ENCODE assay signal across 15 cellular contexts in genomic region chr10:24255115-24255895, GRCh38. TPM values are rescaled to one million over a fixed set of nuclear protein-coding genes. Genes with fewer than 3 reads are reported as not detected.
DNase-seq lines count a peak whose midpoint lies in the region; ATAC-seq, FAIRE-seq and TF ChIP-seq lines count a peak whose summit lies in the region.
"Had no signal": no experiment of that assay in that cellular context is flagged by ENCODE, and none has a peak within 500 bp of the region (broad histone marks: within the 10 kb centered on the region; RNA-seq: fewer than 3 reads in every experiment).

No MANE protein-coding gene starts in this region.

- ATAC-seq in HG03521 (IDR thresholded peaks at IDR 0.05; ENCODE audit: unreplicated experiment) = no peak
- ATAC-seq: gastroesophageal sphincter had no signal

- H3K9me3 ChIP-seq in HUES6 (ENCODE audit: control insufficient read depth, insufficient read depth, low read depth, low read length) = no peaks in the 10 kb centered on the region
- no peaks in the 10 kb centered on the region for H3K9me3 ChIP-seq in astrocyte (ENCODE audit: insufficient read depth, low read depth, low read length)
- H3K9me3 ChIP-seq in subcutaneous abdominal adipose tissue (ENCODE audit: control insufficient read depth in 5 of 5, low read length in 5 of 5) = no peaks in the 10 kb centered on the region
- H3K9me3 ChIP-seq: gastroesophageal sphincter had no signal

- H3K36me3 Mint-ChIP-seq in astrocyte (ENCODE audit: low read depth, unreplicated experiment) = peaks cover 3% of the 10 kb centered on the region

- no peak overlapping the region for H2AFZ ChIP-seq in astrocyte (ENCODE audit: low read depth, low read length)

- H4K20me1 ChIP-seq in astrocyte (ENCODE audit: insufficient read depth, low read length) = no peaks in the 10 kb centered on the region

- no peaks in the 10 kb centered on the region for H3K27me3 Mint-ChIP-seq in astrocyte (ENCODE audit: low read depth, unreplicated experiment)
- H3K27me3 Mint-ChIP-seq: activated CD4-positive, alpha-beta T cell treated with anti-CD3 and anti-CD28 coated beads, Interleukin-2, amount 10 ng/mL, durations not matched to agents 7 days and 5 days had no signal

- peaks cover 33% of the 10 kb centered on the region for H3K79me2 ChIP-seq in astrocyte (ENCODE audit: insufficient read depth, low read length)

- no peak for FAIRE-seq in astrocyte (lab: Jason Lieb, UNC)

- H3K4me3 Mint-ChIP-seq in astrocyte (ENCODE audit: unreplicated experiment) = peak overlapping the region; percentile 71
- H3K4me3 Mint-ChIP-seq: activated CD4-positive, alpha-beta T cell treated with anti-CD3 and anti-CD28 coated beads, Interleukin-2, amount 10 ng/mL, durations not matched to agents 7 days and 5 days had no signal

- H3K4me2 ChIP-seq in astrocyte (ENCODE audit: low read length) = peak overlapping the region; percentile 79

- no peaks in the 10 kb centered on the region for H3K36me3 ChIP-seq in HUES6 (ENCODE audit: control insufficient read depth, insufficient read depth, low read length)
- no peaks in the 10 kb centered on the region for H3K36me3 ChIP-seq in astrocyte (ENCODE audit: insufficient read depth, low read length)
- H3K36me3 ChIP-seq in subcutaneous abdominal adipose tissue (ENCODE audit: control insufficient read depth in 5 of 5, insufficient read depth in 5 of 5, low read length in 5 of 5) = peaks cover 0 to 4% (median 0%) of the 10 kb centered on the region in 5 donors
- H3K36me3 ChIP-seq: gastroesophageal sphincter had no signal

- DNase-seq in astrocyte (ENCODE audit: low read depth) (peak; percentile 61), islet precursor cell (peak; percentile 88), SHP77 (lab: John Stamatoyannopoulos, UW) (no peak)
- no peak for DNase-seq in activated CD4-positive, CD25-positive, alpha-beta regulatory T cell (lab: John Stamatoyannopoulos, UW)
- DNase-seq: activated CD4-positive, alpha-beta T cell treated with anti-CD3 and anti-CD28 coated beads, Interleukin-2, amount 10 ng/mL, durations not matched to agents 7 days and 5 days; activated naive CD4-positive, alpha-beta T cell; COR-L47; NCI-H1092; NCI-H524 treated with DMSO at 0.1 percent for 48 hours had no signal

- H3K4me1 ChIP-seq in HUES6 (ENCODE audit: control insufficient read depth, insufficient read depth, low read length) = peaks cover 54% of the 10 kb centered on the region
- peaks cover 26% of the 10 kb centered on the region for H3K4me1 ChIP-seq in astrocyte (ENCODE audit: insufficient read depth, low read length)
- H3K4me1 ChIP-seq in subcutaneous abdominal adipose tissue (ENCODE audit: control insufficient read depth in 5 of 5, insufficient read depth in 5 of 5, low read length in 5 of 5) = peaks cover 3 to 67% (median 18%) of the 10 kb centered on the region in 5 donors

- no peak for TF ChIP-seq CTCF in astrocyte (IDR thresholded peaks at IDR 0.05; ENCODE audit: insufficient read depth, low read depth, low read length)

- H3K9me3 Mint-ChIP-seq in astrocyte (ENCODE audit: unreplicated experiment) = no peaks in the 10 kb centered on the region
- H3K9me3 Mint-ChIP-seq: activated CD4-positive, alpha-beta T cell treated with anti-CD3 and anti-CD28 coated beads, Interleukin-2, amount 10 ng/mL, durations not matched to agents 7 days and 5 days had no signal

- peak overlapping the region; percentile 61 for H3K4me3 ChIP-seq in HUES6 (ENCODE audit: low read depth, low read length)
- peak overlapping the region; percentile 34 for H3K4me3 ChIP-seq in astrocyte (ENCODE audit: insufficient read depth, low read depth, low read length)
- H3K4me3 ChIP-seq in subcutaneous abdominal adipose tissue (ENCODE audit: low read depth in 1 of 5, low read length in 5 of 5) = no peak overlapping the region
- H3K4me3 ChIP-seq: gastroesophageal sphincter, SK-N-MC had no signal

- H3K9ac ChIP-seq in HUES6 (ENCODE audit: low read length) (peak overlapping the region; percentile 78), astrocyte (ENCODE audit: low read length) (peak overlapping the region; percentile 77), subcutaneous abdominal adipose tissue (ENCODE audit: low read length in 5 of 5) (no peak overlapping the region)

- peak overlapping the region; percentile 89 for H3K27ac Mint-ChIP-seq in astrocyte (ENCODE audit: unreplicated experiment)
- H3K27ac Mint-ChIP-seq: activated CD4-positive, alpha-beta T cell treated with anti-CD3 and anti-CD28 coated beads, Interleukin-2, amount 10 ng/mL, durations not matched to agents 7 days and 5 days had no signal

- H3K27me3 ChIP-seq in HUES6 (ENCODE audit: control insufficient read depth, insufficient read depth, low read length) (no peaks in the 10 kb centered on the region), astrocyte (ENCODE audit: insufficient read depth, low read length) (no peaks in the 10 kb centered on the region), subcutaneous abdominal adipose tissue (ENCODE audit: control insufficient read depth in 5 of 5, insufficient read depth in 4 of 5, low read length in 5 of 5) (no peaks in the 10 kb centered on the region)
- H3K27me3 ChIP-seq: gastroesophageal sphincter had no signal

- peaks cover 41% of the 10 kb centered on the region for H3K4me1 Mint-ChIP-seq in astrocyte (ENCODE audit: low read depth, unreplicated experiment)
- H3K4me1 Mint-ChIP-seq: activated CD4-positive, alpha-beta T cell treated with anti-CD3 and anti-CD28 coated beads, Interleukin-2, amount 10 ng/mL, durations not matched to agents 7 days and 5 days had no signal

- H3K27ac ChIP-seq in HUES6 (ENCODE audit: low read depth, low read length) (peak overlapping the region; percentile 84; the same call in 1 of the 2 replicates), astrocyte (ENCODE audit: low read depth, low read length) (peak overlapping the region; percentile 85), subcutaneous abdominal adipose tissue (ENCODE audit: low read depth, low read length) (peak overlapping the region; percentile 17)
- H3K27ac ChIP-seq: HL-60, SK-N-MC had no signal

RNA-seq across cellular contexts. Expression of gene KIAA1217, which starts 46.4 kb away (rescaled TPM):
- 31.8 and 43.5 TPM in 2 replicates for total RNA-seq in astrocyte

Comparison
In these comparisons a context has a peak if more than half of its experiments do, and no peak if none do; other contexts are left out.
1. H3K27ac ChIP-seq: peak in every context shown above with its lines; median percentile 85 in astrocyte; 84 in HUES6; 17 in subcutaneous abdominal adipose tissue.
2. H3K4me3 ChIP-seq: peak in HUES6 (single experiment) and astrocyte (single experiment); none in subcutaneous abdominal adipose tissue (0 of 5).
3. H3K9ac ChIP-seq: peak in HUES6 (single experiment) and astrocyte (single experiment); none in subcutaneous abdominal adipose tissue (0 of 5).
4. DNase-seq: peak in astrocyte (single experiment) and islet precursor cell (single experiment); none in SHP77 (0 of 2) and activated CD4-positive, CD25-positive, alpha-beta regulatory T cell (0 of 4).